ENCODE assay signal across 2 cellular contexts in the genomic region with DNA sequence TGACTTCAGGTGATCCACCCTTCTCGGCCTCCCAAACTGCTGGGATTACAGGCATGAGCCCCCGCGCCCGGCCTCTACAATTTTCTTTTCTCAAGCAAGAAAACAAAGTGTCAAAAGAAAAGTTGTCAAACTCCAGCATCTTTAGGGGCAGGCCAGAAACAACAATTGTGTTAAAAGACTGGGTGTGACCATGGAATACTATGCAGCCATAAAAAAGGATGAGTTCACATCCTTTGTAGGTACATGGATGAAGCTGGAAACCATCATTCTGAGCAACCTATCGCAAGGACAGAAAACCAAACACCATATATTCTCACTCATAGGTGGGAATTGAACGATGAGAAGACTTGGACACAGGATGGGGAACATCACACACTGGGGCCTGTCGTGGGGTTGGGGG.
TF ChIP-seq lines count a peak whose summit lies in the region.

No MANE protein-coding gene starts in this region.

TF ChIP-seq in HEK293, 187 proteins besides CTCF, POLR2A, EP300 and RAD21:
- TF ChIP-seq, protein P1, sequence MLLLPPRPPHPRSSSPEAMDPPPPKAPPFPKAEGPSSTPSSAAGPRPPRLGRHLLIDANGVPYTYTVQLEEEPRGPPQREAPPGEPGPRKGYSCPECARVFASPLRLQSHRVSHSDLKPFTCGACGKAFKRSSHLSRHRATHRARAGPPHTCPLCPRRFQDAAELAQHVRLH (tag by site-specific recombination; IDR thresholded peaks at IDR 0.05), result 0 out of 2 replicates have a peak, but pooled peaks have one; percentile 41
- TF ChIP-seq ZNF146 (tag by site-specific recombination; IDR thresholded peaks at IDR 0.05), result peak; percentile 95

TF ChIP-seq in K562, 482 proteins besides CTCF, POLR2A, EP300 and RAD21:
- peak; percentile 62 for TF ChIP-seq ZNF146 (CRISPR knock-in tag; IDR thresholded peaks at IDR 0.05; ENCODE audit: unreplicated experiment)
